16 cellular contexts compared by ENCODE assay signal in genomic region chr13:72253754-72254153, GRCh38.
"Had no signal": no experiment of that assay in that cellular context is flagged by ENCODE, and none has a peak within 500 bp of the region (broad histone marks: within the 10 kb centered on the region; RNA-seq: fewer than 3 reads in every experiment).

No MANE protein-coding gene starts in this region.

- DNase-seq: KBM-7, MV-4-11, NCI-H1048, NCI-H1436, NCI-H187, NCI-H2029, NCI-H2081 treated with DMSO at 0.1 percent for 48 hours, NCI-H2171, NCI-H226, NCI-H510A, NCI-H524 treated with DMSO at 0.1 percent for 48 hours, NCI-H774, SHP77 treated with DMSO at 0.1 percent for 48 hours, SJCRH30, SW 1271, T-cell had no signal

- H3K36me3 ChIP-seq: SJCRH30 had no signal

- H3K4me3 ChIP-seq: SJCRH30 had no signal

- H3K27ac ChIP-seq: SJCRH30 had no signal

- H3K27me3 ChIP-seq: SJCRH30 had no signal

- H3K9me3 ChIP-seq: SJCRH30 had no signal
